3 cellular contexts compared by ENCODE assay signal in the genomic region with DNA sequence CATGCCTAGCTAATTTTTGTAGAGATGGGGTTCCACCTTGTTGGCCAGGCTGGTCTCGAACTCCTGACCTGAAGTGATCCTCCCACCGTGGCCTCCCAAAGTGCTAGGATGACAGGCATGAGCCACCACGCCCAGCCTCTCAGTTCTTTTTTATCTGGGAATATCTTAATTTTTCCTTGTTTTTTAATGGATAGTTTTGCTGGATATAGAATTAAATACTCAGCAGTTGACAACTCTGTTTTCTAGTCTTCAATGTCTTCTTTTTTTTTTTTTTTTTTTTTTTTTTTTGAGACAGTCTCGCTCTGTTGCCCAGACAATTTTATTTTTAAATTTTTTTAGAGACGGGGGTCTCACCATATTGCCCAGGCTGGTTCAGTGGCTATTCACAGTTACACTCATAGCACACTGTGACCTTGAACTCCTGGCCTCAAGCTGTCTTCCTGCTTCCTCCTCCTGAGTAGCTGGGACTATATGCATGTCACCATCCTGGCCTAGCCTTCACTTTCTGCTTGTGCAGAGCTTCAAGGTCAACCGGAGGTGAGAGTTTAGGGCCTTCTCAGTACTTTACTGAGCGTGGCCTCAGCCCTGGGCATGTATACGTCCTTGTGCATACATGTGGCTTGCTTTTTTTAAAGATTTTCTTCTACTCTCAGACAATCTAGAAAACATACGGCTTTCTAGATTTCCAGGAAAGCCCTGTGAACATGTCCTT.
TF ChIP-seq lines count a peak whose summit lies in the region.

No MANE protein-coding gene starts in this region.

TF ChIP-seq in GM23338, 12 proteins besides CTCF, POLR2A, EP300 and RAD21 (continued from another document and continues in another):
- TF ChIP-seq EZH2 (IDR thresholded peaks at IDR 0.05; ENCODE audit: low read depth, unreplicated experiment) (no peak), JUNB (IDR thresholded peaks at IDR 0.05; ENCODE audit: unreplicated experiment) (no peak), NANOG (IDR thresholded peaks at IDR 0.05; ENCODE audit: borderline replicate concordance) (no peak), ZNF331 (CRISPR knock-in tag; IDR thresholded peaks at IDR 0.05; ENCODE audit: low read depth) (no peak), ETS1 (IDR thresholded peaks at IDR 0.05) (no peak), POLR2AphosphoS5 (IDR thresholded peaks at IDR 0.05; ENCODE audit: low read depth) (no peak), STAT1 (IDR thresholded peaks at IDR 0.05; ENCODE audit: unreplicated experiment) (no peak)

TF ChIP-seq in K562, 482 proteins besides CTCF, POLR2A, EP300 and RAD21 (continued from another document):
- TF ChIP-seq ESRRA (IDR thresholded peaks at IDR 0.05; ENCODE audit: borderline replicate concordance, low read depth) (peak; percentile 95), TRIM24 (IDR thresholded peaks at IDR 0.05) (peak in 1 of 2 experiments; percentile 67; a peak in 1 of 4 replicates), ZNF830 (CRISPR knock-in tag; IDR thresholded peaks at IDR 0.05) (no peak), TEAD2 (tag; IDR thresholded peaks at IDR 0.05) (no peak), JUNB (CRISPR knock-in tag; conservative IDR thresholded peaks at IDR 0.05) (no peak), MAFF (IDR thresholded peaks at IDR 0.05; ENCODE audit: low read length) (no peak), TRIM28 (IDR thresholded peaks at IDR 0.05) (peak; percentile 73; the same call in 1 of the 2 replicates), ZFP1 (CRISPR knock-in tag; IDR thresholded peaks at IDR 0.05) (peak; percentile 89), ZFP30 (CRISPR knock-in tag; IDR thresholded peaks at IDR 0.05; ENCODE audit: borderline replicate concordance) (no peak), CBX3 (IDR thresholded peaks at IDR 0.05; ENCODE audit: borderline replicate concordance in 1 of 2, low read length in 2 of 2) (peak in 1 of 2 experiments; percentile 46; a peak in 1 of 3 replicates)
- TF ChIP-seq, protein P1, sequence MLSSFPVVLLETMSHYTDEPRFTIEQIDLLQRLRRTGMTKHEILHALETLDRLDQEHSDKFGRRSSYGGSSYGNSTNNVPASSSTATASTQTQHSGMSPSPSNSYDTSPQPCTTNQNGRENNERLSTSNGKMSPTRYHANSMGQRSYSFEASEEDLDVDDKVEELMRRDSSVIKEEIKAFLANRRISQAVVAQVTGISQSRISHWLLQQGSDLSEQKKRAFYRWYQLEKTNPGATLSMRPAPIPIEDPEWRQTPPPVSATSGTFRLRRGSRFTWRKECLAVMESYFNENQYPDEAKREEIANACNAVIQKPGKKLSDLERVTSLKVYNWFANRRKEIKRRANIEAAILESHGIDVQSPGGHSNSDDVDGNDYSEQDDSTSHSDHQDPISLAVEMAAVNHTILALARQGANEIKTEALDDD (IDR thresholded peaks at IDR 0.05), result no peak
- TF ChIP-seq, protein P2, sequence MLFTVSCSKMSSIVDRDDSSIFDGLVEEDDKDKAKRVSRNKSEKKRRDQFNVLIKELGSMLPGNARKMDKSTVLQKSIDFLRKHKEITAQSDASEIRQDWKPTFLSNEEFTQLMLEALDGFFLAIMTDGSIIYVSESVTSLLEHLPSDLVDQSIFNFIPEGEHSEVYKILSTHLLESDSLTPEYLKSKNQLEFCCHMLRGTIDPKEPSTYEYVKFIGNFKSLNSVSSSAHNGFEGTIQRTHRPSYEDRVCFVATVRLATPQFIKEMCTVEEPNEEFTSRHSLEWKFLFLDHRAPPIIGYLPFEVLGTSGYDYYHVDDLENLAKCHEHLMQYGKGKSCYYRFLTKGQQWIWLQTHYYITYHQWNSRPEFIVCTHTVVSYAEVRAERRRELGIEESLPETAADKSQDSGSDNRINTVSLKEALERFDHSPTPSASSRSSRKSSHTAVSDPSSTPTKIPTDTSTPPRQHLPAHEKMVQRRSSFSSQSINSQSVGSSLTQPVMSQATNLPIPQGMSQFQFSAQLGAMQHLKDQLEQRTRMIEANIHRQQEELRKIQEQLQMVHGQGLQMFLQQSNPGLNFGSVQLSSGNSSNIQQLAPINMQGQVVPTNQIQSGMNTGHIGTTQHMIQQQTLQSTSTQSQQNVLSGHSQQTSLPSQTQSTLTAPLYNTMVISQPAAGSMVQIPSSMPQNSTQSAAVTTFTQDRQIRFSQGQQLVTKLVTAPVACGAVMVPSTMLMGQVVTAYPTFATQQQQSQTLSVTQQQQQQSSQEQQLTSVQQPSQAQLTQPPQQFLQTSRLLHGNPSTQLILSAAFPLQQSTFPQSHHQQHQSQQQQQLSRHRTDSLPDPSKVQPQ (CRISPR knock-in tag; IDR thresholded peaks at IDR 0.05; ENCODE audit: borderline replicate concordance), result no peak
TF ChIP-seq in K562: peak in this region for 6.

TF ChIP-seq in HepG2, 621 proteins besides CTCF, POLR2A, EP300 and RAD21 (continued from another document):
- no peak for TF ChIP-seq GRHL1 (CRISPR knock-in tag; conservative IDR thresholded peaks at IDR 0.05)
- no peak for TF ChIP-seq HNRNPLL (IDR thresholded peaks at IDR 0.05; ENCODE audit: low read depth, low read length, poor library complexity, severe bottlenecking)
- TF ChIP-seq HOXA9 (CRISPR knock-in tag; IDR thresholded peaks at IDR 0.05; ENCODE audit: borderline replicate concordance), result no peak
- no peak for TF ChIP-seq IKZF1 (IDR thresholded peaks at IDR 0.05)
- TF ChIP-seq ZNF546 (CRISPR knock-in tag; conservative IDR thresholded peaks at IDR 0.05), result no peak
- no peak for TF ChIP-seq PTBP1 (IDR thresholded peaks at IDR 0.05; ENCODE audit: low read depth, low read length, poor library complexity, severe bottlenecking)
- TF ChIP-seq ZNF660 (CRISPR knock-in tag; IDR thresholded peaks at IDR 0.05; ENCODE audit: borderline replicate concordance, low read depth), result no peak
- no peak for TF ChIP-seq DDIT3 (CRISPR knock-in tag; IDR thresholded peaks at IDR 0.05)
- no peak for TF ChIP-seq SMAD1 (CRISPR knock-in tag; IDR thresholded peaks at IDR 0.05; ENCODE audit: borderline replicate concordance, low read depth)
- TF ChIP-seq ZNF737 (CRISPR knock-in tag; IDR thresholded peaks at IDR 0.05; ENCODE audit: borderline replicate concordance), result no peak
- no peak for TF ChIP-seq KDM6A (CRISPR knock-in tag; IDR thresholded peaks at IDR 0.05; ENCODE audit: low read depth)
- TF ChIP-seq, protein P3, sequence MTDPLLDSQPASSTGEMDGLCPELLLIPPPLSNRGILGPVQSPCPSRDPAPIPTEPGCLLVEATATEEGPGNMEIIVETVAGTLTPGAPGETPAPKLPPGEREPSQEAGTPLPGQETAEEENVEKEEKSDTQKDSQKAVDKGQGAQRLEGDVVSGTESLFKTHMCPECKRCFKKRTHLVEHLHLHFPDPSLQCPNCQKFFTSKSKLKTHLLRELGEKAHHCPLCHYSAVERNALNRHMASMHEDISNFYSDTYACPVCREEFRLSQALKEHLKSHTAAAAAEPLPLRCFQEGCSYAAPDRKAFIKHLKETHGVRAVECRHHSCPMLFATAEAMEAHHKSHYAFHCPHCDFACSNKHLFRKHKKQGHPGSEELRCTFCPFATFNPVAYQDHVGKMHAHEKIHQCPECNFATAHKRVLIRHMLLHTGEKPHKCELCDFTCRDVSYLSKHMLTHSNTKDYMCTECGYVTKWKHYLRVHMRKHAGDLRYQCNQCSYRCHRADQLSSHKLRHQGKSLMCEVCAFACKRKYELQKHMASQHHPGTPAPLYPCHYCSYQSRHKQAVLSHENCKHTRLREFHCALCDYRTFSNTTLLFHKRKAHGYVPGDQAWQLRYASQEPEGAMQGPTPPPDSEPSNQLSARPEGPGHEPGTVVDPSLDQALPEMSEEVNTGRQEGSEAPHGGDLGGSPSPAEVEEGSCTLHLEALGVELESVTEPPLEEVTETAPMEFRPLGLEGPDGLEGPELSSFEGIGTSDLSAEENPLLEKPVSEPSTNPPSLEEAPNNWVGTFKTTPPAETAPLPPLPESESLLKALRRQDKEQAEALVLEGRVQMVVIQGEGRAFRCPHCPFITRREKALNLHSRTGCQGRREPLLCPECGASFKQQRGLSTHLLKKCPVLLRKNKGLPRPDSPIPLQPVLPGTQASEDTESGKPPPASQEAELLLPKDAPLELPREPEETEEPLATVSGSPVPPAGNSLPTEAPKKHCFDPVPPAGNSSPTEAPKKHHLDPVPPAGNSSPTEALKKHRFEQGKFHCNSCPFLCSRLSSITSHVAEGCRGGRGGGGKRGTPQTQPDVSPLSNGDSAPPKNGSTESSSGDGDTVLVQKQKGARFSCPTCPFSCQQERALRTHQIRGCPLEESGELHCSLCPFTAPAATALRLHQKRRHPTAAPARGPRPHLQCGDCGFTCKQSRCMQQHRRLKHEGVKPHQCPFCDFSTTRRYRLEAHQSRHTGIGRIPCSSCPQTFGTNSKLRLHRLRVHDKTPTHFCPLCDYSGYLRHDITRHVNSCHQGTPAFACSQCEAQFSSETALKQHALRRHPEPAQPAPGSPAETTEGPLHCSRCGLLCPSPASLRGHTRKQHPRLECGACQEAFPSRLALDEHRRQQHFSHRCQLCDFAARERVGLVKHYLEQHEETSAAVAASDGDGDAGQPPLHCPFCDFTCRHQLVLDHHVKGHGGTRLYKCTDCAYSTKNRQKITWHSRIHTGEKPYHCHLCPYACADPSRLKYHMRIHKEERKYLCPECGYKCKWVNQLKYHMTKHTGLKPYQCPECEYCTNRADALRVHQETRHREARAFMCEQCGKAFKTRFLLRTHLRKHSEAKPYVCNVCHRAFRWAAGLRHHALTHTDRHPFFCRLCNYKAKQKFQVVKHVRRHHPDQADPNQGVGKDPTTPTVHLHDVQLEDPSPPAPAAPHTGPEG (CRISPR knock-in tag; IDR thresholded peaks at IDR 0.05), result no peak
- TF ChIP-seq MIER3 (CRISPR knock-in tag; IDR thresholded peaks at IDR 0.05; ENCODE audit: borderline replicate concordance), result no peak
- no peak for TF ChIP-seq RCOR2 (CRISPR knock-in tag; IDR thresholded peaks at IDR 0.05)
- peak; percentile 90; the same call in 1 of the 2 replicates for TF ChIP-seq ZFP1 (CRISPR knock-in tag; IDR thresholded peaks at IDR 0.05)
- TF ChIP-seq POGK (CRISPR knock-in tag; conservative IDR thresholded peaks at IDR 0.05), result no peak
- no peak for TF ChIP-seq RAD51 (IDR thresholded peaks at IDR 0.05; ENCODE audit: borderline replicate concordance)
- TF ChIP-seq RARA (CRISPR knock-in tag; IDR thresholded peaks at IDR 0.05), result peak; percentile 41
- no peak for TF ChIP-seq ZFY (CRISPR knock-in tag; IDR thresholded peaks at IDR 0.05)
- TF ChIP-seq ZNF350 (CRISPR knock-in tag; IDR thresholded peaks at IDR 0.05; ENCODE audit: borderline replicate concordance, low read depth), result no peak
- no peak for TF ChIP-seq SRSF4 (IDR thresholded peaks at IDR 0.05; ENCODE audit: low read depth, low read length, poor library complexity, severe bottlenecking)
- TF ChIP-seq KDM2A (CRISPR knock-in tag; IDR thresholded peaks at IDR 0.05; ENCODE audit: borderline replicate concordance, low read depth), result no peak
- TF ChIP-seq ESRRA (CRISPR knock-in tag; IDR thresholded peaks at IDR 0.05; ENCODE audit: low read depth), result peak; percentile 38; the same call in 1 of the 2 replicates
